ENCODE assay signal across 1 cellular context in the genomic region with DNA sequence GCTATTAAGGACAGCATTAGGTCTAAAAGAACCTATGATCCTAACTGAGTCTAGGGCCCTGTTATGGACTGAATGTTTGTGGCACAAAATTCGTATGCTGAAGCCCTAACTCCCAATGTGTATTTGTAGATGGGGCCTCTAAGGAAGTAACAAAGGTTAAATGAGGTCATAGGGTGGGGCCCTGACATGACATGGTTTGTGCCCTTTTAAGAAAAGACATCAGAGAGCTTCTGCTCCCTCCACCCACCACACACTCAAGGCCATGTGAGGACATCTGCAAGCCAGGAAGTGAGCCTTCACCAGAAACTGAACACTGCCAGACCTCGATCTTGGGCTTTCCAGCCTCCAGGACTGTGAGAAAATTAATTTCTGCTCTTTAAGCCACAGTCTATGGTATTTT.
TF ChIP-seq lines count a peak whose summit lies in the region.

No MANE protein-coding gene starts in this region.

TF ChIP-seq in K562, 482 proteins besides CTCF, POLR2A, EP300 and RAD21 (continued from another document and continues in another):
- TF ChIP-seq, protein P1, sequence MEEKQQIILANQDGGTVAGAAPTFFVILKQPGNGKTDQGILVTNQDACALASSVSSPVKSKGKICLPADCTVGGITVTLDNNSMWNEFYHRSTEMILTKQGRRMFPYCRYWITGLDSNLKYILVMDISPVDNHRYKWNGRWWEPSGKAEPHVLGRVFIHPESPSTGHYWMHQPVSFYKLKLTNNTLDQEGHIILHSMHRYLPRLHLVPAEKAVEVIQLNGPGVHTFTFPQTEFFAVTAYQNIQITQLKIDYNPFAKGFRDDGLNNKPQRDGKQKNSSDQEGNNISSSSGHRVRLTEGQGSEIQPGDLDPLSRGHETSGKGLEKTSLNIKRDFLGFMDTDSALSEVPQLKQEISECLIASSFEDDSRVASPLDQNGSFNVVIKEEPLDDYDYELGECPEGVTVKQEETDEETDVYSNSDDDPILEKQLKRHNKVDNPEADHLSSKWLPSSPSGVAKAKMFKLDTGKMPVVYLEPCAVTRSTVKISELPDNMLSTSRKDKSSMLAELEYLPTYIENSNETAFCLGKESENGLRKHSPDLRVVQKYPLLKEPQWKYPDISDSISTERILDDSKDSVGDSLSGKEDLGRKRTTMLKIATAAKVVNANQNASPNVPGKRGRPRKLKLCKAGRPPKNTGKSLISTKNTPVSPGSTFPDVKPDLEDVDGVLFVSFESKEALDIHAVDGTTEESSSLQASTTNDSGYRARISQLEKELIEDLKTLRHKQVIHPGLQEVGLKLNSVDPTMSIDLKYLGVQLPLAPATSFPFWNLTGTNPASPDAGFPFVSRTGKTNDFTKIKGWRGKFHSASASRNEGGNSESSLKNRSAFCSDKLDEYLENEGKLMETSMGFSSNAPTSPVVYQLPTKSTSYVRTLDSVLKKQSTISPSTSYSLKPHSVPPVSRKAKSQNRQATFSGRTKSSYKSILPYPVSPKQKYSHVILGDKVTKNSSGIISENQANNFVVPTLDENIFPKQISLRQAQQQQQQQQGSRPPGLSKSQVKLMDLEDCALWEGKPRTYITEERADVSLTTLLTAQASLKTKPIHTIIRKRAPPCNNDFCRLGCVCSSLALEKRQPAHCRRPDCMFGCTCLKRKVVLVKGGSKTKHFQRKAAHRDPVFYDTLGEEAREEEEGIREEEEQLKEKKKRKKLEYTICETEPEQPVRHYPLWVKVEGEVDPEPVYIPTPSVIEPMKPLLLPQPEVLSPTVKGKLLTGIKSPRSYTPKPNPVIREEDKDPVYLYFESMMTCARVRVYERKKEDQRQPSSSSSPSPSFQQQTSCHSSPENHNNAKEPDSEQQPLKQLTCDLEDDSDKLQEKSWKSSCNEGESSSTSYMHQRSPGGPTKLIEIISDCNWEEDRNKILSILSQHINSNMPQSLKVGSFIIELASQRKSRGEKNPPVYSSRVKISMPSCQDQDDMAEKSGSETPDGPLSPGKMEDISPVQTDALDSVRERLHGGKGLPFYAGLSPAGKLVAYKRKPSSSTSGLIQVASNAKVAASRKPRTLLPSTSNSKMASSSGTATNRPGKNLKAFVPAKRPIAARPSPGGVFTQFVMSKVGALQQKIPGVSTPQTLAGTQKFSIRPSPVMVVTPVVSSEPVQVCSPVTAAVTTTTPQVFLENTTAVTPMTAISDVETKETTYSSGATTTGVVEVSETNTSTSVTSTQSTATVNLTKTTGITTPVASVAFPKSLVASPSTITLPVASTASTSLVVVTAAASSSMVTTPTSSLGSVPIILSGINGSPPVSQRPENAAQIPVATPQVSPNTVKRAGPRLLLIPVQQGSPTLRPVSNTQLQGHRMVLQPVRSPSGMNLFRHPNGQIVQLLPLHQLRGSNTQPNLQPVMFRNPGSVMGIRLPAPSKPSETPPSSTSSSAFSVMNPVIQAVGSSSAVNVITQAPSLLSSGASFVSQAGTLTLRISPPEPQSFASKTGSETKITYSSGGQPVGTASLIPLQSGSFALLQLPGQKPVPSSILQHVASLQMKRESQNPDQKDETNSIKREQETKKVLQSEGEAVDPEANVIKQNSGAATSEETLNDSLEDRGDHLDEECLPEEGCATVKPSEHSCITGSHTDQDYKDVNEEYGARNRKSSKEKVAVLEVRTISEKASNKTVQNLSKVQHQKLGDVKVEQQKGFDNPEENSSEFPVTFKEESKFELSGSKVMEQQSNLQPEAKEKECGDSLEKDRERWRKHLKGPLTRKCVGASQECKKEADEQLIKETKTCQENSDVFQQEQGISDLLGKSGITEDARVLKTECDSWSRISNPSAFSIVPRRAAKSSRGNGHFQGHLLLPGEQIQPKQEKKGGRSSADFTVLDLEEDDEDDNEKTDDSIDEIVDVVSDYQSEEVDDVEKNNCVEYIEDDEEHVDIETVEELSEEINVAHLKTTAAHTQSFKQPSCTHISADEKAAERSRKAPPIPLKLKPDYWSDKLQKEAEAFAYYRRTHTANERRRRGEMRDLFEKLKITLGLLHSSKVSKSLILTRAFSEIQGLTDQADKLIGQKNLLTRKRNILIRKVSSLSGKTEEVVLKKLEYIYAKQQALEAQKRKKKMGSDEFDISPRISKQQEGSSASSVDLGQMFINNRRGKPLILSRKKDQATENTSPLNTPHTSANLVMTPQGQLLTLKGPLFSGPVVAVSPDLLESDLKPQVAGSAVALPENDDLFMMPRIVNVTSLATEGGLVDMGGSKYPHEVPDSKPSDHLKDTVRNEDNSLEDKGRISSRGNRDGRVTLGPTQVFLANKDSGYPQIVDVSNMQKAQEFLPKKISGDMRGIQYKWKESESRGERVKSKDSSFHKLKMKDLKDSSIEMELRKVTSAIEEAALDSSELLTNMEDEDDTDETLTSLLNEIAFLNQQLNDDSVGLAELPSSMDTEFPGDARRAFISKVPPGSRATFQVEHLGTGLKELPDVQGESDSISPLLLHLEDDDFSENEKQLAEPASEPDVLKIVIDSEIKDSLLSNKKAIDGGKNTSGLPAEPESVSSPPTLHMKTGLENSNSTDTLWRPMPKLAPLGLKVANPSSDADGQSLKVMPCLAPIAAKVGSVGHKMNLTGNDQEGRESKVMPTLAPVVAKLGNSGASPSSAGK (IDR thresholded peaks at IDR 0.05) = peak; percentile 64
- TF ChIP-seq GABPB1 (CRISPR knock-in tag; IDR thresholded peaks at IDR 0.05) (0 out of 2 replicates have a peak, but pooled peaks have one; percentile 15), ESRRA (IDR thresholded peaks at IDR 0.05; ENCODE audit: borderline replicate concordance, low read depth) (peak; percentile 82), EP400 (IDR thresholded peaks at IDR 0.05) (peak; percentile 54), ETV5 (CRISPR knock-in tag; IDR thresholded peaks at IDR 0.05; ENCODE audit: low read depth) (peak; percentile 43; the same call in 1 of the 2 replicates), SMARCA4 (IDR thresholded peaks at IDR 0.05) (0 out of 2 replicates have a peak, but pooled peaks have one; percentile 16), NFRKB (IDR thresholded peaks at IDR 0.05; ENCODE audit: low read depth) (0 out of 2 replicates have a peak, but pooled peaks have one; percentile 24), CREM (IDR thresholded peaks at IDR 0.05; ENCODE audit: low read depth) (peak; percentile 62; the same call in 1 of the 2 replicates), TBP (optimal IDR thresholded peaks at IDR 0.05; ENCODE audit: low read depth, low read length) (peak; percentile 30), FOXK2 (conservative IDR thresholded peaks at IDR 0.05 in 1 of 2, IDR thresholded peaks at IDR 0.05 in 1 of 2; ENCODE audit: low read depth in 2 of 2) (0 out of 4 replicates have a peak, but pooled peaks of 1 of the 2 experiments have one; percentile 40), EGR1 (conservative IDR thresholded peaks at IDR 0.05) (peak; percentile 49), NR2C2 (CRISPR knock-in tag; IDR thresholded peaks at IDR 0.05) (no peak), NR2C2 (tag; IDR thresholded peaks at IDR 0.05) (peak; percentile 55), RCOR1 (IDR thresholded peaks at IDR 0.05; ENCODE audit: borderline replicate concordance in 1 of 2, low read depth in 2 of 2, low read length in 2 of 2) (peak in 1 of 2 experiments; percentile 35; a peak in 1 of 4 replicates), L3MBTL2 (IDR thresholded peaks at IDR 0.05) (peak; percentile 78), CBX2 (IDR thresholded peaks at IDR 0.05; ENCODE audit: insufficient read depth, low read length, poor library complexity, severe bottlenecking) (no peak)
- TF ChIP-seq, protein P2, sequence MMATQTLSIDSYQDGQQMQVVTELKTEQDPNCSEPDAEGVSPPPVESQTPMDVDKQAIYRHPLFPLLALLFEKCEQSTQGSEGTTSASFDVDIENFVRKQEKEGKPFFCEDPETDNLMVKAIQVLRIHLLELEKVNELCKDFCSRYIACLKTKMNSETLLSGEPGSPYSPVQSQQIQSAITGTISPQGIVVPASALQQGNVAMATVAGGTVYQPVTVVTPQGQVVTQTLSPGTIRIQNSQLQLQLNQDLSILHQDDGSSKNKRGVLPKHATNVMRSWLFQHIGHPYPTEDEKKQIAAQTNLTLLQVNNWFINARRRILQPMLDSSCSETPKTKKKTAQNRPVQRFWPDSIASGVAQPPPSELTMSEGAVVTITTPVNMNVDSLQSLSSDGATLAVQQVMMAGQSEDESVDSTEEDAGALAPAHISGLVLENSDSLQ (IDR thresholded peaks at IDR 0.05) = peak; percentile 33; the same call in 1 of the 2 replicates
- TF ChIP-seq, protein P3, sequence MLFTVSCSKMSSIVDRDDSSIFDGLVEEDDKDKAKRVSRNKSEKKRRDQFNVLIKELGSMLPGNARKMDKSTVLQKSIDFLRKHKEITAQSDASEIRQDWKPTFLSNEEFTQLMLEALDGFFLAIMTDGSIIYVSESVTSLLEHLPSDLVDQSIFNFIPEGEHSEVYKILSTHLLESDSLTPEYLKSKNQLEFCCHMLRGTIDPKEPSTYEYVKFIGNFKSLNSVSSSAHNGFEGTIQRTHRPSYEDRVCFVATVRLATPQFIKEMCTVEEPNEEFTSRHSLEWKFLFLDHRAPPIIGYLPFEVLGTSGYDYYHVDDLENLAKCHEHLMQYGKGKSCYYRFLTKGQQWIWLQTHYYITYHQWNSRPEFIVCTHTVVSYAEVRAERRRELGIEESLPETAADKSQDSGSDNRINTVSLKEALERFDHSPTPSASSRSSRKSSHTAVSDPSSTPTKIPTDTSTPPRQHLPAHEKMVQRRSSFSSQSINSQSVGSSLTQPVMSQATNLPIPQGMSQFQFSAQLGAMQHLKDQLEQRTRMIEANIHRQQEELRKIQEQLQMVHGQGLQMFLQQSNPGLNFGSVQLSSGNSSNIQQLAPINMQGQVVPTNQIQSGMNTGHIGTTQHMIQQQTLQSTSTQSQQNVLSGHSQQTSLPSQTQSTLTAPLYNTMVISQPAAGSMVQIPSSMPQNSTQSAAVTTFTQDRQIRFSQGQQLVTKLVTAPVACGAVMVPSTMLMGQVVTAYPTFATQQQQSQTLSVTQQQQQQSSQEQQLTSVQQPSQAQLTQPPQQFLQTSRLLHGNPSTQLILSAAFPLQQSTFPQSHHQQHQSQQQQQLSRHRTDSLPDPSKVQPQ (CRISPR knock-in tag; IDR thresholded peaks at IDR 0.05; ENCODE audit: borderline replicate concordance) = no peak
- TF ChIP-seq, protein P4, sequence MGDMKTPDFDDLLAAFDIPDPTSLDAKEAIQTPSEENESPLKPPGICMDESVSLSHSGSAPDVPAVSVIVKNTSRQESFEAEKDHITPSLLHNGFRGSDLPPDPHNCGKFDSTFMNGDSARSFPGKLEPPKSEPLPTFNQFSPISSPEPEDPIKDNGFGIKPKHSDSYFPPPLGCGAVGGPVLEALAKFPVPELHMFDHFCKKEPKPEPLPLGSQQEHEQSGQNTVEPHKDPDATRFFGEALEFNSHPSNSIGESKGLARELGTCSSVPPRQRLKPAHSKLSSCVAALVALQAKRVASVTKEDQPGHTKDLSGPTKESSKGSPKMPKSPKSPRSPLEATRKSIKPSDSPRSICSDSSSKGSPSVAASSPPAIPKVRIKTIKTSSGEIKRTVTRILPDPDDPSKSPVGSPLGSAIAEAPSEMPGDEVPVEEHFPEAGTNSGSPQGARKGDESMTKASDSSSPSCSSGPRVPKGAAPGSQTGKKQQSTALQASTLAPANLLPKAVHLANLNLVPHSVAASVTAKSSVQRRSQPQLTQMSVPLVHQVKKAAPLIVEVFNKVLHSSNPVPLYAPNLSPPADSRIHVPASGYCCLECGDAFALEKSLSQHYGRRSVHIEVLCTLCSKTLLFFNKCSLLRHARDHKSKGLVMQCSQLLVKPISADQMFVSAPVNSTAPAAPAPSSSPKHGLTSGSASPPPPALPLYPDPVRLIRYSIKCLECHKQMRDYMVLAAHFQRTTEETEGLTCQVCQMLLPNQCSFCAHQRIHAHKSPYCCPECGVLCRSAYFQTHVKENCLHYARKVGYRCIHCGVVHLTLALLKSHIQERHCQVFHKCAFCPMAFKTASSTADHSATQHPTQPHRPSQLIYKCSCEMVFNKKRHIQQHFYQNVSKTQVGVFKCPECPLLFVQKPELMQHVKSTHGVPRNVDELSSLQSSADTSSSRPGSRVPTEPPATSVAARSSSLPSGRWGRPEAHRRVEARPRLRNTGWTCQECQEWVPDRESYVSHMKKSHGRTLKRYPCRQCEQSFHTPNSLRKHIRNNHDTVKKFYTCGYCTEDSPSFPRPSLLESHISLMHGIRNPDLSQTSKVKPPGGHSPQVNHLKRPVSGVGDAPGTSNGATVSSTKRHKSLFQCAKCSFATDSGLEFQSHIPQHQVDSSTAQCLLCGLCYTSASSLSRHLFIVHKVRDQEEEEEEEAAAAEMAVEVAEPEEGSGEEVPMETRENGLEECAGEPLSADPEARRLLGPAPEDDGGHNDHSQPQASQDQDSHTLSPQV (IDR thresholded peaks at IDR 0.05) = peak; percentile 74; the same call in 1 of the 2 replicates
- TF ChIP-seq, protein P5, sequence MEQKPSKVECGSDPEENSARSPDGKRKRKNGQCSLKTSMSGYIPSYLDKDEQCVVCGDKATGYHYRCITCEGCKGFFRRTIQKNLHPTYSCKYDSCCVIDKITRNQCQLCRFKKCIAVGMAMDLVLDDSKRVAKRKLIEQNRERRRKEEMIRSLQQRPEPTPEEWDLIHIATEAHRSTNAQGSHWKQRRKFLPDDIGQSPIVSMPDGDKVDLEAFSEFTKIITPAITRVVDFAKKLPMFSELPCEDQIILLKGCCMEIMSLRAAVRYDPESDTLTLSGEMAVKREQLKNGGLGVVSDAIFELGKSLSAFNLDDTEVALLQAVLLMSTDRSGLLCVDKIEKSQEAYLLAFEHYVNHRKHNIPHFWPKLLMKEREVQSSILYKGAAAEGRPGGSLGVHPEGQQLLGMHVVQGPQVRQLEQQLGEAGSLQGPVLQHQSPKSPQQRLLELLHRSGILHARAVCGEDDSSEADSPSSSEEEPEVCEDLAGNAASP (IDR thresholded peaks at IDR 0.05) = peak; percentile 98
- TF ChIP-seq, protein P6, sequence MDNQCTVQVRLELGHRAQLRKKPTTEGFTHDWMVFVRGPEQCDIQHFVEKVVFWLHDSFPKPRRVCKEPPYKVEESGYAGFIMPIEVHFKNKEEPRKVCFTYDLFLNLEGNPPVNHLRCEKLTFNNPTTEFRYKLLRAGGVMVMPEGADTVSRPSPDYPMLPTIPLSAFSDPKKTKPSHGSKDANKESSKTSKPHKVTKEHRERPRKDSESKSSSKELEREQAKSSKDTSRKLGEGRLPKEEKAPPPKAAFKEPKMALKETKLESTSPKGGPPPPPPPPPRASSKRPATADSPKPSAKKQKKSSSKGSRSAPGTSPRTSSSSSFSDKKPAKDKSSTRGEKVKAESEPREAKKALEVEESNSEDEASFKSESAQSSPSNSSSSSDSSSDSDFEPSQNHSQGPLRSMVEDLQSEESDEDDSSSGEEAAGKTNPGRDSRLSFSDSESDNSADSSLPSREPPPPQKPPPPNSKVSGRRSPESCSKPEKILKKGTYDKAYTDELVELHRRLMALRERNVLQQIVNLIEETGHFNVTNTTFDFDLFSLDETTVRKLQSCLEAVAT (IDR thresholded peaks at IDR 0.05) = no peak
- TF ChIP-seq, protein P7, sequence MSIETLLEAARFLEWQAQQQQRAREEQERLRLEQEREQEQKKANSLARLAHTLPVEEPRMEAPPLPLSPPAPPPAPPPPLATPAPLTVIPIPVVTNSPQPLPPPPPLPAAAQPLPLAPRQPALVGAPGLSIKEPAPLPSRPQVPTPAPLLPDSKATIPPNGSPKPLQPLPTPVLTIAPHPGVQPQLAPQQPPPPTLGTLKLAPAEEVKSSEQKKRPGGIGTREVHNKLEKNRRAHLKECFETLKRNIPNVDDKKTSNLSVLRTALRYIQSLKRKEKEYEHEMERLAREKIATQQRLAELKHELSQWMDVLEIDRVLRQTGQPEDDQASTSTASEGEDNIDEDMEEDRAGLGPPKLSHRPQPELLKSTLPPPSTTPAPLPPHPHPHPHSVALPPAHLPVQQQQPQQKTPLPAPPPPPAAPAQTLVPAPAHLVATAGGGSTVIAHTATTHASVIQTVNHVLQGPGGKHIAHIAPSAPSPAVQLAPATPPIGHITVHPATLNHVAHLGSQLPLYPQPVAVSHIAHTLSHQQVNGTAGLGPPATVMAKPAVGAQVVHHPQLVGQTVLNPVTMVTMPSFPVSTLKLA (conservative IDR thresholded peaks at IDR 0.05) = peak in 1 of 2 experiments; percentile 59; a peak in 2 of 4 replicates
